Comparison of ENCODE assay signal across 1 cellular context in genomic region chr1:204990721-204991341, GRCh38.
TF ChIP-seq lines count a peak whose summit lies in the region.

No MANE protein-coding gene starts in this region.

TF ChIP-seq in H1, 55 proteins besides CTCF, POLR2A, EP300 and RAD21:
- TF ChIP-seq CTBP2 (IDR thresholded peaks at IDR 0.05; ENCODE audit: borderline replicate concordance, insufficient read depth, insufficient read length, low read length) (no peak), RBBP5 (IDR thresholded peaks at IDR 0.05; ENCODE audit: borderline replicate concordance, low read depth, low read length) (no peak), CHD2 (IDR thresholded peaks at IDR 0.05; ENCODE audit: low read length) (no peak), SUZ12 (IDR thresholded peaks at IDR 0.05; ENCODE audit: low read length) (no peak), NRF1 (IDR thresholded peaks at IDR 0.05; ENCODE audit: low read depth, low read length) (no peak), SIRT6 (IDR thresholded peaks at IDR 0.05; ENCODE audit: low read length) (no peak), ATF3 (IDR thresholded peaks at IDR 0.05; ENCODE audit: insufficient read depth, low read depth, low read length) (no peak), SIX5 (IDR thresholded peaks at IDR 0.05; ENCODE audit: low read depth, low read length) (no peak), BACH1 (IDR thresholded peaks at IDR 0.05; ENCODE audit: low read length) (no peak), GTF2F1 (IDR thresholded peaks at IDR 0.05; ENCODE audit: borderline replicate concordance, low read depth, low read length) (no peak), TAF7 (optimal IDR thresholded peaks at IDR 0.05; ENCODE audit: borderline replicate concordance, low read depth, low read length) (no peak)
